In genomic region chrX:19225906-19226305, GRCh38 we compare ENCODE assay signal across 10 cellular contexts.
DNase-seq lines count a peak whose midpoint lies in the region; ATAC-seq and TF ChIP-seq lines count a peak whose summit lies in the region.
"Had no signal": no experiment of that assay in that cellular context is flagged by ENCODE, and none has a peak within 500 bp of the region (broad histone marks: within the 10 kb centered on the region; RNA-seq: fewer than 3 reads in every experiment).

No MANE protein-coding gene starts in this region.

- DNase-seq in ELF-1 (ENCODE audit: low read depth, low spot score) (peak; percentile 56), SW480 (ENCODE audit: low spot score) (peak; percentile 29), kidney epithelial cell (ENCODE audit: low read depth) (no peak), GM19240 (ENCODE audit: insufficient read length, low spot score) (no peak), D341Med (ENCODE audit: low spot score) (no peak), suprapubic skin (ENCODE audit: low spot score in 2 of 2) (no peak)
- DNase-seq: heart left ventricle, NCI-H510A treated with DMSO at 0.1 percent for 48 hours had no signal

- no peak overlapping the region for H3K27ac ChIP-seq in suprapubic skin
- H3K27ac ChIP-seq: heart left ventricle had no signal

- no peak for TF ChIP-seq POLR2A in suprapubic skin (IDR thresholded peaks at IDR 0.05)

- ATAC-seq in HG03520 (IDR thresholded peaks at IDR 0.05; ENCODE audit: unreplicated experiment) (peak; percentile 50), GM21786 (IDR thresholded peaks at IDR 0.05; ENCODE audit: unreplicated experiment) (no peak)
- ATAC-seq: heart left ventricle had no signal

- TF ChIP-seq EP300 in suprapubic skin (IDR thresholded peaks at IDR 0.05), result no peak

- H3K27me3 ChIP-seq in kidney epithelial cell (ENCODE audit: control insufficient read depth, insufficient read depth, low read length) (no peaks in the 10 kb centered on the region), suprapubic skin (no peaks in the 10 kb centered on the region)

- H3K36me3 ChIP-seq in kidney epithelial cell (ENCODE audit: control insufficient read depth, insufficient read depth, low read length), result no peaks in the 10 kb centered on the region
- no peaks in the 10 kb centered on the region for H3K36me3 ChIP-seq in suprapubic skin
- H3K36me3 ChIP-seq: heart left ventricle had no signal

- H3K4me3 ChIP-seq in kidney epithelial cell (ENCODE audit: low read depth, low read length) (no peak overlapping the region), suprapubic skin (no peak overlapping the region)
- H3K4me3 ChIP-seq: heart left ventricle had no signal

- H3K4me1 ChIP-seq in suprapubic skin, result no peaks in the 10 kb centered on the region
- H3K4me1 ChIP-seq: heart left ventricle had no signal

- no peaks in the 10 kb centered on the region for H3K9me3 ChIP-seq in suprapubic skin
- H3K9me3 ChIP-seq: heart left ventricle had no signal

- WGBS in suprapubic skin, result 79% methylated on average over 7 of the region's 7 CpGs

- peak; percentile 44 for TF ChIP-seq CTCF in kidney epithelial cell (IDR thresholded peaks at IDR 0.05; ENCODE audit: insufficient read depth, low read length, poor library complexity, severe bottlenecking)
- TF ChIP-seq CTCF in suprapubic skin (IDR thresholded peaks at IDR 0.05), result no peak

Comparison
In these comparisons a context has a peak if more than half of its experiments do, and no peak if none do; other contexts are left out.
1. DNase-seq: peak in ELF-1 (single experiment) and SW480 (single experiment); none in kidney epithelial cell (single experiment), GM19240 (single experiment), D341Med (single experiment) and suprapubic skin (0 of 2).